In the genomic region with DNA sequence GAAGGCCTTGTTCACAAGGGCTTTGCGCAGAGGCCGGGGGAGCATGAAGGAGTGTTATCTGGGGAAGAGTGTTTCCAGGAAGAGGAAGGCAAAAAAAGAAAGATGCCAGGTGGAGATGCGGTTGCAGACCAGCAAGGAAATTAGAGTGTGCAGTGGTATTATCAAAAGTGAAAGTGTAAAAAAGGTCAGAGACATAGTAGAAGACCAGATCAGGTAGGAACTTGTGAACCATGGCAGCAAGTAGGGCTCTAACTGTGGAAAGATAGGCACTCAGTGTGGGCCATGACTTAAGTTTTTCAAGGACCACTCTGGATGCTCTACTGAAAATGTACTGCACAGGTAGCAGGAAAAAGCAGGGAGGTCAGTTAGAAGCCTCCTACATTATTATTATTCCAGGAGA, we compare ENCODE assay signal across 21 cellular contexts.
"Had no signal": no experiment of that assay in that cellular context is flagged by ENCODE, and none has a peak within 500 bp of the region (broad histone marks: within the 10 kb centered on the region; RNA-seq: fewer than 3 reads in every experiment).

No MANE protein-coding gene starts in this region.

- H3K4me1 ChIP-seq: body of pancreas, esophagus muscularis mucosa, psoas muscle, upper lobe of left lung had no signal

- H3K36me3 ChIP-seq: esophagus muscularis mucosa, ovary, thoracic aorta, upper lobe of left lung had no signal

- DNase-seq: activated CD4-positive, alpha-beta T cell treated with anti-CD3 and anti-CD28 coated beads, Interleukin-2, amount 50 U/mL, for 4 hours; activated naive CD4-positive, alpha-beta T cell treated with Interleukin-2 at 50 U/mL for 16 hours; activated T-cell treated with anti-CD3 and anti-CD28 coated beads, Interleukin-2, amount 50 U/mL, for 48 hours; anterior cingulate cortex; body of pancreas; dermis blood vessel endothelial cell; effector memory CD8-positive, alpha-beta T cell; glutamatergic neuron; hypothalamus; left ventricle myocardium superior; midbrain; natural killer cell; ovary; psoas muscle; right cardiac atrium; stimulated activated CD4-positive, alpha-beta T cell treated with anti-CD3 and anti-CD28 coated beads, Interleukin-4, amount 100 ng/mL, for 24 hours; stimulated activated naive CD4-positive, alpha-beta T cell treated with Interleukin-2 at 50 U/mL for 16 hours; T-helper 9 cell; upper lobe of left lung had no signal

- H3K36me3 Mint-ChIP-seq: natural killer cell had no signal

- H3K9me3 Mint-ChIP-seq: effector memory CD8-positive, alpha-beta T cell; natural killer cell had no signal

- ATAC-seq: body of pancreas; effector memory CD8-positive, alpha-beta T cell; left ventricle myocardium superior; natural killer cell; psoas muscle; right cardiac atrium had no signal

- H3K27ac Mint-ChIP-seq: effector memory CD8-positive, alpha-beta T cell; natural killer cell had no signal

- H3K27me3 ChIP-seq: ovary, upper lobe of left lung had no signal

- H3K4me3 ChIP-seq: body of pancreas, esophagus muscularis mucosa, ovary, psoas muscle, thoracic aorta, upper lobe of left lung had no signal

- H3K9me3 ChIP-seq: body of pancreas, ovary, psoas muscle had no signal

- H3K4me3 Mint-ChIP-seq: effector memory CD8-positive, alpha-beta T cell; natural killer cell had no signal
